In genomic region chr12:15924956-15925355, GRCh38 we compare ENCODE assay signal across 15 cellular contexts. TPM values are rescaled to one million over a fixed set of nuclear protein-coding genes. Genes with fewer than 3 reads are reported as not detected.
A peak's percentile ranks its signal among the peaks of the same experiment; 100 is the strongest.
DNase-seq lines count a peak whose midpoint lies in the region; ATAC-seq and TF ChIP-seq lines count a peak whose summit lies in the region.
"Had no signal": no experiment of that assay in that cellular context is flagged by ENCODE, and none has a peak within 500 bp of the region (broad histone marks: within the 10 kb centered on the region; RNA-seq: fewer than 3 reads in every experiment).

No MANE protein-coding gene starts in this region.

- no peak overlapping the region for H3K9ac ChIP-seq in IMR-90 (ENCODE audit: low read depth, low read length)
- H3K9ac ChIP-seq in mesendoderm (ENCODE audit: low read length), result no peak overlapping the region
- H3K9ac ChIP-seq in trophoblast cell (ENCODE audit: low read length), result no peak overlapping the region
- H3K9ac ChIP-seq: BLaER1 treated with 17β-estradiol and CSF1 and Interleukin-3, amounts not matched to agents 10 nM and 100 nM had no signal

- in situ Hi-C loops in IMR-90 (cut with MboI; ENCODE audit: low sequenced_read_pairs), result no loop called here

- H3K79me1 ChIP-seq in IMR-90 (ENCODE audit: low read depth in 1 of 2, low read length in 2 of 2) (peaks cover 34 to 42% of the 10 kb centered on the region in 2 experiments), mesendoderm (ENCODE audit: low read length) (no peaks in the 10 kb centered on the region), trophoblast cell (ENCODE audit: low read length) (peaks cover 4% of the 10 kb centered on the region)

- ATAC-seq in IMR-90 (ENCODE audit: low read depth), result no peak
- ATAC-seq: CD8-positive, alpha-beta T cell; K562 had no signal

- H3K4ac ChIP-seq in IMR-90 (ENCODE audit: low read depth, low read length), result no peak overlapping the region
- H3K4ac ChIP-seq in mesendoderm (ENCODE audit: low read depth, low read length), result no peak overlapping the region
- H3K4ac ChIP-seq in trophoblast cell (ENCODE audit: low read depth, low read length), result no peak overlapping the region

- H4K20me1 ChIP-seq in IMR-90 (ENCODE audit: insufficient read depth, low read length), result no peaks in the 10 kb centered on the region

- H3K56ac ChIP-seq in IMR-90 (ENCODE audit: extremely low read depth, insufficient read depth, low read length) (no peak overlapping the region), mesendoderm (ENCODE audit: low read length) (no peak overlapping the region)

- H2AFZ ChIP-seq in IMR-90 (replicated peaks; ENCODE audit: low read length, poor library complexity), result no peak overlapping the region
- H2AFZ ChIP-seq in trophoblast cell (ENCODE audit: insufficient read depth, low read length, poor library complexity), result no peak overlapping the region

- H2AK5ac ChIP-seq in IMR-90 (ENCODE audit: low read depth, low read length), result no peak overlapping the region; the same call in 1 of the 2 replicates
- H2AK5ac ChIP-seq in mesendoderm (ENCODE audit: low read length), result no peak overlapping the region
- no peak overlapping the region for H2AK5ac ChIP-seq in trophoblast cell (ENCODE audit: low read length)

- no peaks in the 10 kb centered on the region for H3K36me3 ChIP-seq in IMR-90 (ENCODE audit: control insufficient read depth, insufficient read depth, low read length)
- H3K36me3 ChIP-seq in mesendoderm (ENCODE audit: control insufficient read depth, insufficient read depth, low read length), result no peaks in the 10 kb centered on the region
- H3K36me3 ChIP-seq in trophoblast cell (ENCODE audit: control insufficient read depth in 1 of 2, insufficient read depth in 2 of 2, low read length in 2 of 2), result no peaks in the 10 kb centered on the region

- no peak for TF ChIP-seq RAD21 in IMR-90 (IDR thresholded peaks at IDR 0.05; ENCODE audit: low read length)

- H4K8ac ChIP-seq in IMR-90 (ENCODE audit: low read depth in 2 of 2, low read length in 2 of 2) (no peak overlapping the region), mesendoderm (ENCODE audit: low read depth, low read length) (no peak overlapping the region), trophoblast cell (ENCODE audit: low read depth, low read length) (no peak overlapping the region)

- no TSS peak for BruUV-seq in IMR-90 (replicated peaks; lab: Mats Ljungman, UMichigan)

- dilution Hi-C loops in IMR-90 (cut with HindIII; ENCODE audit: low sequenced_read_pairs, unreplicated experiment), result no loop called here

- H2BK20ac ChIP-seq in IMR-90 (ENCODE audit: low read depth, low read length), result no peak overlapping the region

- no peak overlapping the region for H4K12ac ChIP-seq in trophoblast cell (ENCODE audit: low read depth, low read length)

- CTCF ChIA-PET in IMR-90 (lab: Yijun Ruan, JAX), result no interaction called here

- H3K4me2 ChIP-seq in IMR-90 (ENCODE audit: low read depth, low read length), result no peak overlapping the region
- no peak overlapping the region for H3K4me2 ChIP-seq in mesendoderm (ENCODE audit: low read length)
- no peak overlapping the region for H3K4me2 ChIP-seq in trophoblast cell (ENCODE audit: low read length)
- H3K4me2 ChIP-seq: BLaER1 treated with 17β-estradiol and CSF1 and Interleukin-3, amounts not matched to agents 10 nM and 100 nM had no signal

- POLR2A ChIA-PET in IMR-90 (lab: Charles Lee; ENCODE audit: unreplicated experiment), result no interaction called here

- H3K79me2 ChIP-seq in mesendoderm (ENCODE audit: control insufficient read depth, insufficient read depth, low read length) (no peaks in the 10 kb centered on the region), trophoblast cell (ENCODE audit: control insufficient read depth, insufficient read depth, low read length, poor library complexity) (peaks cover 2% of the 10 kb centered on the region)

- TF ChIP-seq CTCF in IMR-90 (conservative IDR thresholded peaks at IDR 0.05; ENCODE audit: low read depth, low read length), result no peak

- H3K23ac ChIP-seq in IMR-90 (ENCODE audit: low read depth, low read length) (no peak overlapping the region), mesendoderm (ENCODE audit: low read length) (no peak overlapping the region), trophoblast cell (ENCODE audit: low read length) (no peak overlapping the region)

- H3K27ac ChIP-seq in IMR-90 (ENCODE audit: insufficient read depth, low read length) (no peak overlapping the region), mesendoderm (ENCODE audit: low read depth, low read length) (no peak overlapping the region), trophoblast cell (ENCODE audit: low read depth, low read length) (peak overlapping the region; percentile 40)
- H3K27ac ChIP-seq: BLaER1 treated with 17β-estradiol and CSF1 and Interleukin-3, amounts not matched to agents 10 nM and 100 nM had no signal

- H2BK120ac ChIP-seq in IMR-90 (ENCODE audit: low read depth, low read length), result peak overlapping the region; percentile 10; the same call in 1 of the 2 replicates
- H2BK120ac ChIP-seq in mesendoderm (ENCODE audit: low read depth, low read length), result no peak overlapping the region
- no peak overlapping the region for H2BK120ac ChIP-seq in trophoblast cell (ENCODE audit: insufficient read depth, low read length, poor library complexity)

- H3K4me1 ChIP-seq in IMR-90 (ENCODE audit: control insufficient read depth, insufficient read depth, low read length) (peaks cover 4% of the 10 kb centered on the region; the same call in 1 of the 2 replicates), mesendoderm (ENCODE audit: control insufficient read depth, low read depth, low read length) (peaks cover 5% of the 10 kb centered on the region), trophoblast cell (ENCODE audit: control insufficient read depth in 1 of 2, insufficient read depth in 2 of 2, low read length in 2 of 2) (peaks cover 5 to 18% of the 10 kb centered on the region in 2 experiments)
- H3K4me1 ChIP-seq: BLaER1 treated with 17β-estradiol and CSF1 and Interleukin-3, amounts not matched to agents 10 nM and 100 nM had no signal

- no CpG with 5 or more reads among the region's 1 CpG for WGBS in IMR-90 (ENCODE audit: extremely low coverage in 2 of 2, insufficient read length in 1 of 2), 2 experiments
- WGBS in mesendoderm (ENCODE audit: extremely low coverage, insufficient coverage, low lambda C conversion rate), result no CpG with 5 or more reads among the region's 1 CpG
- no CpG with 5 or more reads among the region's 1 CpG for WGBS in trophoblast cell (ENCODE audit: extremely low coverage, insufficient coverage, insufficient read length)

- H2BK12ac ChIP-seq in trophoblast cell (ENCODE audit: low read length), result no peak overlapping the region

- H3K27me3 ChIP-seq in IMR-90 (ENCODE audit: control insufficient read depth, insufficient read depth, low read length), result no peaks in the 10 kb centered on the region
- no peaks in the 10 kb centered on the region for H3K27me3 ChIP-seq in mesendoderm (ENCODE audit: insufficient read depth, low read length, poor library complexity)
- H3K27me3 ChIP-seq in trophoblast cell (ENCODE audit: insufficient read depth, low read length), result no peaks in the 10 kb centered on the region
- H3K27me3 ChIP-seq: BLaER1 treated with 17β-estradiol and CSF1 and Interleukin-3, amounts not matched to agents 10 nM and 100 nM had no signal

- H3K9me1 ChIP-seq in IMR-90 (ENCODE audit: insufficient read depth, low read length), result peaks cover 3% of the 10 kb centered on the region

- H3K14ac ChIP-seq in IMR-90 (replicated peaks; ENCODE audit: low read depth, low read length), result 0 out of 2 replicates have a peak overlapping the region, but pooled peaks have one; percentile 21
- H3K14ac ChIP-seq in trophoblast cell (ENCODE audit: low read length), result no peak overlapping the region

- no peak for TF ChIP-seq POLR2A in IMR-90 (IDR thresholded peaks at IDR 0.05; ENCODE audit: low read depth, low read length)

- H4K91ac ChIP-seq in IMR-90 (ENCODE audit: insufficient read depth, low read depth, low read length) (no peak overlapping the region), trophoblast cell (ENCODE audit: low read depth, low read length) (no peak overlapping the region)

- H2AK9ac ChIP-seq in IMR-90 (replicated peaks; ENCODE audit: low read depth, low read length, poor library complexity), result no peak overlapping the region

- H3K9me3 ChIP-seq in IMR-90 (ENCODE audit: control insufficient read depth, insufficient read depth, low read length), result no peaks in the 10 kb centered on the region
- no peaks in the 10 kb centered on the region for H3K9me3 ChIP-seq in trophoblast cell (ENCODE audit: insufficient read depth, low read depth, low read length)

- no peak overlapping the region for H4K5ac ChIP-seq in IMR-90 (ENCODE audit: low read depth, low read length)
- H4K5ac ChIP-seq in mesendoderm (ENCODE audit: low read length), result no peak overlapping the region

- H3K18ac ChIP-seq in IMR-90 (ENCODE audit: low read depth, low read length) (no peak overlapping the region), mesendoderm (ENCODE audit: low read length) (peak overlapping the region; percentile 68), trophoblast cell (ENCODE audit: low read length) (no peak overlapping the region)

- H2BK5ac ChIP-seq in IMR-90 (ENCODE audit: low read depth, low read length, poor library complexity, severe bottlenecking) (no peak overlapping the region), mesendoderm (ENCODE audit: low read length) (no peak overlapping the region), trophoblast cell (ENCODE audit: low read depth, low read length, poor library complexity) (no peak overlapping the region)

- H2BK15ac ChIP-seq in IMR-90 (ENCODE audit: low read depth, low read length), result no peak overlapping the region
- H2BK15ac ChIP-seq in mesendoderm (replicated peaks; ENCODE audit: low read depth), result no peak overlapping the region

- intact Hi-C loops in IMR-90 (cut with micrococcal nuclease), result no loop called here
- intact Hi-C loops in posterior vena cava (cut with DNase I), result no loop called here

- DNase-seq in ELF-1 (ENCODE audit: low read depth, low spot score) (peak; percentile 55), IMR-90 (no peak), mesendoderm (peak; percentile 70), trophoblast cell (no peak), RKO (ENCODE audit: low spot score) (no peak), posterior vena cava (ENCODE audit: low spot score) (no peak)
- DNase-seq in stimulated activated naive CD4-positive, alpha-beta T cell (lab: John Stamatoyannopoulos, UW), result no peak
- DNase-seq: 8988T; CD8-positive, alpha-beta T cell; COR-L47; GDM1; GOT3; H9 had no signal

- H3K4me3 ChIP-seq in IMR-90 (ENCODE audit: insufficient read depth, low read depth, low read length) (no peak overlapping the region), mesendoderm (ENCODE audit: low read length) (no peak overlapping the region), trophoblast cell (ENCODE audit: low read depth, low read length) (no peak overlapping the region)
- H3K4me3 ChIP-seq: BLaER1 treated with 17β-estradiol and CSF1 and Interleukin-3, amounts not matched to agents 10 nM and 100 nM; K562 had no signal

RNA-seq across cellular contexts. Expression of gene DERA, which starts 13.8 kb away (rescaled TPM):
- total RNA-seq in IMR-90 (2012; rRNA removed) (58.6 and 59.7 TPM in 2 replicates), posterior vena cava (10 to 100 TPM; 20.1 to 23.6 TPM)
- 22.9 and 28.1 TPM in 2 replicates for polyA plus RNA-seq in IMR-90 (2012; rRNA removed)
- polyA plus RNA-seq in IMR-90 (2012; cell fraction: cytosol; rRNA removed), result 13.1 and 15.9 TPM in 2 replicates
- 5.7 and 19.6 TPM in 2 replicates for polyA plus RNA-seq in IMR-90 (2012; cell fraction: nucleus; rRNA removed; ENCODE audit: low replicate concordance)
- 10.9 TPM for polyA plus RNA-seq in mesendoderm (2013, experiment 1 of 2)
- polyA plus RNA-seq in mesendoderm (2013, experiment 2 of 2), result 11.4 TPM
- 31.0 and 32.1 TPM in 2 replicates for polyA plus RNA-seq in trophoblast cell (2013)

RNA-seq across cellular contexts. Expression of gene STRAP, which starts 42.8 kb away (rescaled TPM):
- total RNA-seq in IMR-90 (2012; rRNA removed), result 82.1 and 133 TPM in 2 replicates
- 91.0 and 98.1 TPM in 2 replicates for polyA plus RNA-seq in IMR-90 (2012; rRNA removed)
- 53.4 and 67.4 TPM in 2 replicates for polyA plus RNA-seq in IMR-90 (2012; cell fraction: cytosol; rRNA removed)
- polyA plus RNA-seq in IMR-90 (2012; cell fraction: nucleus; rRNA removed; ENCODE audit: low replicate concordance), result 31.4 and 54.0 TPM in 2 replicates
- polyA plus RNA-seq in mesendoderm (2013, experiment 1 of 2), result 286 TPM
- polyA plus RNA-seq in mesendoderm (2013, experiment 2 of 2), result 280 TPM
- 226 and 235 TPM in 2 replicates for polyA plus RNA-seq in trophoblast cell (2013)
- 100 to 1,000 TPM in 1 of 2 donors, 10 to 100 TPM in 1; 91.6 to 129 TPM for total RNA-seq in posterior vena cava

Comparison
In these comparisons a context has a peak if more than half of its experiments do, and no peak if none do; other contexts are left out.
1. DNase-seq: peak in ELF-1 (single experiment) and mesendoderm (single experiment); none in IMR-90 (single experiment), trophoblast cell (0 of 2), stimulated activated naive CD4-positive, alpha-beta T cell (0 of 6), RKO (single experiment) and posterior vena cava (single experiment).